In genomic region chr19:52923782-52924593, GRCh38 we compare ENCODE assay signal across 8 cellular contexts. TPM values are rescaled to one million over a fixed set of nuclear protein-coding genes. Genes with fewer than 3 reads are reported as not detected.
DNase-seq lines count a peak whose midpoint lies in the region; ATAC-seq, FAIRE-seq and TF ChIP-seq lines count a peak whose summit lies in the region.

No MANE protein-coding gene starts in this region.

- no peaks in the 10 kb centered on the region for H3K9me3 Mint-ChIP-seq in CD14-positive monocyte

- peak overlapping the region; percentile 92 for H3K4me2 ChIP-seq in smooth muscle cell

- H3K27me3 ChIP-seq in adrenal gland (no peaks in the 10 kb centered on the region), smooth muscle cell (ENCODE audit: low read depth) (no peaks in the 10 kb centered on the region)

- TF ChIP-seq RAD21 in Ishikawa (IDR thresholded peaks at IDR 0.05; ENCODE audit: low read depth) = no peak

- no peak for TF ChIP-seq EP300 in Ishikawa (IDR thresholded peaks at IDR 0.05; ENCODE audit: borderline replicate concordance)

- peaks cover 0 to 1% (median 0%) of the 10 kb centered on the region in 3 donors for H3K27me3 Mint-ChIP-seq in CD14-positive monocyte (ENCODE audit: low read depth in 3 of 3)

- H3K9ac ChIP-seq in smooth muscle cell (ENCODE audit: low read depth) = peak overlapping the region; percentile 18

- H3K79me2 ChIP-seq in smooth muscle cell (ENCODE audit: low read depth) = peaks cover 8% of the 10 kb centered on the region

- peak overlapping the region; percentile 93 to 96 for H3K4me3 Mint-ChIP-seq in CD14-positive monocyte

- TF ChIP-seq POLR2A in adrenal gland (IDR thresholded peaks at IDR 0.05) = no peak

- H3K36me3 ChIP-seq in adrenal gland (replicated peaks in 1 of 2) (no peaks in the 10 kb centered on the region), smooth muscle cell (ENCODE audit: low read depth) (peaks cover 8% of the 10 kb centered on the region)

- H2AFZ ChIP-seq in smooth muscle cell (ENCODE audit: low read depth) = peak overlapping the region; percentile 88

- peak overlapping the region; percentile 93 to 98 (median 95) for H3K27ac Mint-ChIP-seq in CD14-positive monocyte

- H3F3A ChIP-seq in smooth muscle cell (ENCODE audit: low read depth) = peaks cover 8% of the 10 kb centered on the region

- WGBS in adrenal gland, 4 donors = 53 to 68% (median 65%) methylated on average over 9 to 18 of the region's 18 CpGs
- 29% methylated on average over 18 of the region's 18 CpGs for WGBS in smooth muscle cell (ENCODE audit: low lambda C conversion rate)

- TF ChIP-seq CTCF in CD14-positive monocyte (IDR thresholded peaks at IDR 0.05) = no peak
- no peak for TF ChIP-seq CTCF in adrenal gland (IDR thresholded peaks at IDR 0.05)
- no peak for TF ChIP-seq CTCF in smooth muscle cell (IDR thresholded peaks at IDR 0.05; ENCODE audit: borderline replicate concordance, insufficient read depth, poor library complexity, severe bottlenecking)

- no peak for FAIRE-seq in GM19239 (lab: Jason Lieb, UNC)

- intact Hi-C loops in CD14-positive monocyte (cut with micrococcal nuclease) = loop anchor here (2.0 to 10.0 kb wide), 5 partner anchors 19 to 271 kb away; partner anchors contain the start of genes ZNF320 (in 2 of the 2), ZNF816 (in 2 of the 2) and ZNF665 (in 1 of the 2)
- intact Hi-C loops in adrenal gland (cut with DNase I) = no loop called here

- peaks cover 4% of the 10 kb centered on the region for H4K20me1 ChIP-seq in smooth muscle cell (ENCODE audit: low read depth)

- peak overlapping the region in 2 of 4 donors; percentile 64 to 74 for H3K4me3 ChIP-seq in adrenal gland
- H3K4me3 ChIP-seq in smooth muscle cell = peak overlapping the region; percentile 65

- H3K4me1 ChIP-seq in adrenal gland (replicated peaks in 1 of 2) (no peaks in the 10 kb centered on the region), smooth muscle cell (ENCODE audit: low read depth) (peaks cover 6% of the 10 kb centered on the region)

- H3K36me3 Mint-ChIP-seq in CD14-positive monocyte = peaks cover 19 to 25% of the 10 kb centered on the region in 2 donors

- peak; percentile 84 for DNase-seq in CD14-positive monocyte (ENCODE audit: low spot score)
- DNase-seq in adrenal gland = peak; percentile 16 to 64 (median 41)
- DNase-seq in iPS-NIHi11 (ENCODE audit: low spot score) = peak; percentile 39
- no peak for DNase-seq in smooth muscle cell (lab: John Stamatoyannopoulos, UW; ENCODE audit: unreplicated experiment)
- no peak for DNase-seq in GM19239 (ENCODE audit: insufficient read length, low spot score)

- H3K9me3 ChIP-seq in adrenal gland (replicated peaks in 1 of 3) = no peaks in the 10 kb centered on the region
- no peaks in the 10 kb centered on the region for H3K9me3 ChIP-seq in smooth muscle cell (replicated peaks; ENCODE audit: low read depth)

- ATAC-seq in HG03135 (IDR thresholded peaks at IDR 0.05; ENCODE audit: unreplicated experiment) = no peak
- ATAC-seq in HG03565 (IDR thresholded peaks at IDR 0.05; ENCODE audit: unreplicated experiment) = no peak

- peaks cover 34% of the 10 kb centered on the region for H3K4me1 Mint-ChIP-seq in CD14-positive monocyte

- H3K27ac ChIP-seq in adrenal gland (peak overlapping the region in 3 of 5 donors; percentile 49 to 92 (median 84)), smooth muscle cell (ENCODE audit: low read depth) (peak overlapping the region; percentile 89)

TF ChIP-seq in Ishikawa, 13 proteins besides CTCF, POLR2A, EP300 and RAD21:
- TF ChIP-seq TAF1 (IDR thresholded peaks at IDR 0.05; ENCODE audit: low read depth) (no peak), TCF12 (IDR thresholded peaks at IDR 0.05; ENCODE audit: low read depth) (peak; percentile 12; the same call in 1 of the 2 replicates), CEBPB (IDR thresholded peaks at IDR 0.05) (peak; percentile 84), TEAD4 (IDR thresholded peaks at IDR 0.05) (no peak), YY1 (IDR thresholded peaks at IDR 0.05; ENCODE audit: low read depth) (no peak)

RNA-seq across cellular contexts. Expression of gene ZNF888, which starts 0.8 kb away (rescaled TPM):
- polyA plus RNA-seq in CD14-positive monocyte (1 to 10 TPM in 1 of 2 donors, under 1 TPM in 1; 0.71 to 1.4 TPM), adrenal gland (1 to 10 TPM; 2.6 to 4.7 (median 4.0) TPM), smooth muscle cell (1.6 and 4.2 TPM in 2 replicates)
- total RNA-seq in adrenal gland (1 to 10 TPM; 2.2 to 9.0 (median 4.8) TPM), smooth muscle cell (8.6 and 11.9 TPM in 2 replicates)

RNA-seq across cellular contexts. Expression of gene ZNF320, which starts 26.6 kb away (rescaled TPM):
- polyA plus RNA-seq in CD14-positive monocyte (1 to 10 TPM; 1.6 to 4.4 TPM), adrenal gland (10 to 100 TPM in 1 of 3 donors, 1 to 10 TPM in 2; 4.0 to 11.6 (median 8.1) TPM), smooth muscle cell (6.2 and 8.4 TPM in 2 replicates)
- total RNA-seq in adrenal gland (10 to 100 TPM in 5 of 8 donors, 1 to 10 TPM in 3; 6.5 to 21.3 (median 12.5) TPM), smooth muscle cell (14.7 and 16.1 TPM in 2 replicates)

RNA-seq across cellular contexts. Expression of gene ZNF816, which starts 38.7 kb away (rescaled TPM):
- polyA plus RNA-seq in CD14-positive monocyte (1 to 10 TPM; 2.0 to 4.3 TPM), adrenal gland (10 to 100 TPM in 1 of 3 donors, 1 to 10 TPM in 2; 2.3 to 13.1 (median 4.3) TPM), smooth muscle cell (5.6 and 9.1 TPM in 2 replicates)
- total RNA-seq in adrenal gland (10 to 100 TPM in 5 of 8 donors, 1 to 10 TPM in 3; 4.2 to 29.3 (median 12.6) TPM), smooth muscle cell (9.2 and 17.9 TPM in 2 replicates)

Comparison
In these comparisons a context has a peak if more than half of its experiments do, and no peak if none do; other contexts are left out.
1. DNase-seq: peak in CD14-positive monocyte (single experiment), adrenal gland (7 of 7) and iPS-NIHi11 (single experiment); none in smooth muscle cell (single experiment) and GM19239 (single experiment).
2. intact Hi-C loops: an anchor here in CD14-positive monocyte (2.0 to 10.0 kb wide); none called in adrenal gland.